Comparison of ENCODE assay signal across 18 cellular contexts in genomic region chr9:124356745-124357390, GRCh38. TPM values are rescaled to one million over a fixed set of nuclear protein-coding genes. Genes with fewer than 3 reads are reported as not detected.
DNase-seq lines count a peak whose midpoint lies in the region; ATAC-seq and TF ChIP-seq lines count a peak whose summit lies in the region.
"Had no signal": no experiment of that assay in that cellular context is flagged by ENCODE, and none has a peak within 500 bp of the region (broad histone marks: within the 10 kb centered on the region; RNA-seq: fewer than 3 reads in every experiment).

No MANE protein-coding gene starts in this region.

- peak; percentile 48 for TF ChIP-seq POLR2A in GM19193 (IDR thresholded peaks at IDR 0.05; ENCODE audit: extremely low read depth, insufficient read depth, insufficient read length)

- no peaks in the 10 kb centered on the region for H3K27me3 ChIP-seq in right cardiac atrium (ENCODE audit: control insufficient read depth, insufficient read depth)
- H3K27me3 ChIP-seq: brain microvascular endothelial cell, hepatocyte, upper lobe of right lung had no signal

- TF ChIP-seq CTCF in C4-2B (conservative IDR thresholded peaks at IDR 0.05): no peak

- no peaks in the 10 kb centered on the region for H3K9me3 Mint-ChIP-seq in activated T-helper 17 cell treated with anti-CD3 and anti-CD28 coated beads, Interleukin-2, amount 50 U/mL, for 72 hours
- H3K9me3 Mint-ChIP-seq in memory B cell: no peaks in the 10 kb centered on the region

- H3K4me1 Mint-ChIP-seq in activated T-helper 17 cell treated with anti-CD3 and anti-CD28 coated beads, Interleukin-2, amount 50 U/mL, for 72 hours: peaks cover 25% of the 10 kb centered on the region
- peaks cover 13% of the 10 kb centered on the region for H3K4me1 Mint-ChIP-seq in memory B cell

- H3K9me3 ChIP-seq in right cardiac atrium (ENCODE audit: control insufficient read depth, low read length): no peaks in the 10 kb centered on the region
- H3K9me3 ChIP-seq: left ventricle myocardium inferior, upper lobe of right lung had no signal

- no peak for ATAC-seq in activated T-helper 17 cell treated with anti-CD3 and anti-CD28 coated beads, Interleukin-2, amount 50 U/mL, for 72 hours (replicated peaks)
- ATAC-seq in memory B cell (ENCODE audit: low read depth): no peak
- no peak for ATAC-seq in right cardiac atrium
- ATAC-seq: upper lobe of right lung had no signal

- H3K36me3 Mint-ChIP-seq in activated T-helper 17 cell treated with anti-CD3 and anti-CD28 coated beads, Interleukin-2, amount 50 U/mL, for 72 hours (ENCODE audit: low read depth): peaks cover 52% of the 10 kb centered on the region
- H3K36me3 Mint-ChIP-seq in memory B cell: peaks cover 12% of the 10 kb centered on the region

- peak overlapping the region; percentile 1 for H3K4me3 Mint-ChIP-seq in activated T-helper 17 cell treated with anti-CD3 and anti-CD28 coated beads, Interleukin-2, amount 50 U/mL, for 72 hours
- H3K4me3 Mint-ChIP-seq in memory B cell: no peak overlapping the region

- intact Hi-C loops in right cardiac atrium (cut with DNase I): no loop called here

- DNase-seq in memory B cell (ENCODE audit: low spot score in 2 of 2) (no peak), MV-4-11 (lab: John Stamatoyannopoulos, UW) (no peak), right cardiac atrium (no peak), HCEC 1CT (no peak), NCI-H2227 (lab: John Stamatoyannopoulos, UW; ENCODE audit: unreplicated experiment) (no peak)
- DNase-seq: activated CD4-positive, CD25-positive, alpha-beta regulatory T cell treated with anti-CD3 and anti-CD28 coated beads, Interleukin-2, amount 50 U/mL, for 72 hours; brain microvascular endothelial cell; GM23248; left ventricle myocardium inferior; NCI-H2029; NCI-H69; stimulated activated CD4-positive, alpha-beta T cell treated with anti-CD3 and anti-CD28 coated beads, Interleukin-1b, Interleukin-23, amount 100 ng/mL, for 48 hours; T-helper 1 cell; upper lobe of right lung had no signal

- no peak overlapping the region for H3K4me3 ChIP-seq in right cardiac atrium (ENCODE audit: low read length)
- H3K4me3 ChIP-seq: GM23248, hepatocyte, left ventricle myocardium inferior, upper lobe of right lung had no signal

- peak overlapping the region; percentile 85 for H3K27ac ChIP-seq in C4-2B
- no peak overlapping the region for H3K27ac ChIP-seq in right cardiac atrium (ENCODE audit: low read length)
- H3K27ac ChIP-seq: brain microvascular endothelial cell, GM23248, hepatocyte, left ventricle myocardium inferior, upper lobe of right lung had no signal

- H3K4me1 ChIP-seq in right cardiac atrium (ENCODE audit: control insufficient read depth, insufficient read depth, low read length): no peaks in the 10 kb centered on the region
- H3K4me1 ChIP-seq: upper lobe of right lung had no signal

- H3K27me3 Mint-ChIP-seq in activated T-helper 17 cell treated with anti-CD3 and anti-CD28 coated beads, Interleukin-2, amount 50 U/mL, for 72 hours: no peaks in the 10 kb centered on the region
- H3K27me3 Mint-ChIP-seq in memory B cell: no peaks in the 10 kb centered on the region

- 92% methylated on average over 19 of the region's 19 CpGs for WGBS in right cardiac atrium

- peak overlapping the region; percentile 56 for H3K27ac Mint-ChIP-seq in activated T-helper 17 cell treated with anti-CD3 and anti-CD28 coated beads, Interleukin-2, amount 50 U/mL, for 72 hours
- H3K27ac Mint-ChIP-seq in memory B cell: peak overlapping the region; percentile 75

RNA-seq across cellular contexts. Expression of gene PSMB7, which starts 58.4 kb away (rescaled TPM):
- 100 to 1,000 TPM; 105 to 175 TPM for total RNA-seq in activated T-helper 17 cell treated with anti-CD3 and anti-CD28 coated beads, Interleukin-2, amount 50 U/mL, for 72 hours
- 100 to 1,000 TPM; 130 to 152 (median 137) TPM for total RNA-seq in right cardiac atrium
- polyA plus RNA-seq in right cardiac atrium: 203 TPM
